ENCODE assay signal across 1 cellular context in genomic region chr1:15617874-15618684, GRCh38.
TF ChIP-seq lines count a peak whose summit lies in the region.

No MANE protein-coding gene starts in this region.

TF ChIP-seq in IMR-90, 13 proteins besides CTCF, POLR2A, EP300 and RAD21 (continued from another document):
- TF ChIP-seq USF2 (IDR thresholded peaks at IDR 0.05; ENCODE audit: low read depth, low read length), result no peak
- no peak for TF ChIP-seq RFX5 (IDR thresholded peaks at IDR 0.05; ENCODE audit: low read depth, low read length)
- TF ChIP-seq FOS (IDR thresholded peaks at IDR 0.05; ENCODE audit: low read depth, low read length), result no peak
- TF ChIP-seq NFE2L2 (IDR thresholded peaks at IDR 0.05; ENCODE audit: low read depth, low read length), result no peak
- no peak for TF ChIP-seq SMC3 (IDR thresholded peaks at IDR 0.05; ENCODE audit: low read depth, low read length)
- TF ChIP-seq RCOR1 (IDR thresholded peaks at IDR 0.05; ENCODE audit: insufficient replicate concordance, low read length), result no peak
- no peak for TF ChIP-seq MAFK (IDR thresholded peaks at IDR 0.05; ENCODE audit: low read depth, low read length)
